Comparison of ENCODE assay signal across 25 cellular contexts in the genomic region with DNA sequence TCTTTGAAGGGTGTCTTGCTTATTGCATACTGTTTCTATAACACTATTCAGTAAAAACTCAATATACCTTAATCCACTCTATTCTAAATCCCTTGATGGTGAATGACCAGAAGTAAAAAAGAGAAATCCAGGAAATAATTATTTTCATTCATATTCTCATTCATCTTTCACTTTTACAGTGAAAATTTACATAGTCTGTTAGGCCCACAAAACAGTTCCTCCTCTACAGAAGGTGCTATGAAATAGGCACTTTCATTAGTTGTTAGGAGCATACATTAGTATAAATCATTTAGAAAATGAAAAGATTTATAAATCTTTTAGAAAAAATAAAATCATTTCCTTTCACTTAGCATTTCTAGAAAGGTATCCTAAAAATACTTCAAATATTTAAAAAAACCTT.
"Had no signal": no experiment of that assay in that cellular context is flagged by ENCODE, and none has a peak within 500 bp of the region (broad histone marks: within the 10 kb centered on the region; RNA-seq: fewer than 3 reads in every experiment).

No MANE protein-coding gene starts in this region.

- DNase-seq: activated CD4-positive, alpha-beta memory T cell treated with anti-CD3 and anti-CD28 coated beads, Interleukin-2, amount 10 ng/mL, durations not matched to agents 7 days and 5 days; activated CD4-positive, alpha-beta T cell treated with anti-CD3 and anti-CD28 coated beads for 1 hour; activated CD4-positive, alpha-beta T cell treated with anti-CD3 and anti-CD28 coated beads for 48 hours; activated CD4-positive, CD25-positive, alpha-beta regulatory T cell; activated CD8-positive, alpha-beta memory T cell treated with anti-CD3 and anti-CD28 coated beads for 24 hours; activated CD8-positive, alpha-beta memory T cell treated with anti-CD3 and anti-CD28 coated beads, Interleukin-2, amount 10 ng/mL, durations not matched to agents 7 days and 5 days; activated CD8-positive, alpha-beta memory T cell treated with anti-CD3 and anti-CD28 coated beads, Interleukin-2, amount 50 U/mL, for 48 hours; activated effector memory CD4-positive, alpha-beta T cell treated with Interleukin-2 at 50 U/mL for 16 hours; activated naive CD4-positive, alpha-beta T cell treated with anti-CD3 and anti-CD28 coated beads, Interleukin-2, amount 10 ng/mL, durations not matched to agents 7 days and 5 days; activated naive CD8-positive, alpha-beta T cell treated with anti-CD3 and anti-CD28 coated beads, Interleukin-2, amount 50 U/mL, for 24 hours; activated T-cell treated with anti-CD3 and anti-CD28 coated beads, Interleukin-2, amount 50 U/mL, for 48 hours; anterior cingulate cortex; caudate nucleus; cerebellar nuclear complex; MG63; NCI-H1048; NCI-H1417; NCI-H187 treated with DMSO at 0.1 percent for 48 hours; NCI-H226; NCI-H510A; NCI-H526; OCI-M1; Right ventricle myocardium superior; T1000; WERI-Rb-1 had no signal

- H3K27ac ChIP-seq: WERI-Rb-1 had no signal

- H3K27me3 ChIP-seq: MG63 had no signal

- H3K9me3 ChIP-seq: MG63 had no signal

- H3K4me3 ChIP-seq: MG63 had no signal

- ATAC-seq: activated CD8-positive, alpha-beta memory T cell treated with anti-CD3 and anti-CD28 coated beads, Interleukin-2, amount 10 ng/mL, durations not matched to agents 7 days and 5 days; activated naive CD8-positive, alpha-beta T cell treated with anti-CD3 and anti-CD28 coated beads, Interleukin-2, amount 50 U/mL, for 24 hours had no signal

- H3K36me3 ChIP-seq: MG63, WERI-Rb-1 had no signal
